10 cellular contexts compared by ENCODE assay signal in the genomic region with DNA sequence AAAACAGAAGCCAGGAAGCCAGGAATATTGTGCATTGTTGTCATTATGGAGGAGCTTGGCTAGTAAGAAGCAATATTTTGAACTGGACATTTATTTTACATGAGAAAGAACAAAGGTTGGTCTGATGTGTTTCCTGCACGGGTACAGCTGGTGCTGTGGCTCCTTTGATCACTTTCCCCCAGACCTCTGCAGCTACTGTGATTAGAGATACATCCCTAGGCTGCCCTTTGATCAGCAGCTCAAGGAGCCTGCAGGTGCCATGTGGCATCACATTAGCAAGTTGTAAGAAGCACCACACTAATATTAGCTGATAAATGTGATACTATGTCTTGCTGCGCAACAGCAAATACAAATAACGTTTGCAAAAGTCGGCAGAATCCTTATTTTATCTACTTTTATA. TPM values are rescaled to one million over a fixed set of nuclear protein-coding genes. Genes with fewer than 3 reads are reported as not detected.
DNase-seq lines count a peak whose midpoint lies in the region; ATAC-seq and TF ChIP-seq lines count a peak whose summit lies in the region.
"Had no signal": no experiment of that assay in that cellular context is flagged by ENCODE, and none has a peak within 500 bp of the region (broad histone marks: within the 10 kb centered on the region; RNA-seq: fewer than 3 reads in every experiment).

No MANE protein-coding gene starts in this region.

- H3K27ac ChIP-seq in GM23248 (no peak overlapping the region), gastroesophageal sphincter (peak overlapping the region in 3 of 4 donors; percentile 50 to 95 (median 90))

- peak overlapping the region; percentile 90 for H3K4me3 ChIP-seq in GM23248
- H3K4me3 ChIP-seq in gastroesophageal sphincter: peak overlapping the region; percentile 67 to 83
- peak overlapping the region; percentile 99 for H3K4me3 ChIP-seq in retinal pigment epithelial cell (ENCODE audit: low read length)

- H3K9me3 ChIP-seq in GM23248 (ENCODE audit: low read depth) (no peaks in the 10 kb centered on the region), gastroesophageal sphincter (no peaks in the 10 kb centered on the region)
- H3K9me3 ChIP-seq: tibial nerve had no signal

- TF ChIP-seq EP300 in gastroesophageal sphincter (IDR thresholded peaks at IDR 0.05): no peak

- POLR2A ChIA-PET in WTC11 (lab: Charles Lee): no interaction called here

- no peaks in the 10 kb centered on the region for H3K9me3 Mint-ChIP-seq in WTC11

- WGBS in GM23248 (ENCODE audit: low coverage in 1 of 2, low lambda C conversion rate in 2 of 2, missing lambda C conversion rate in 2 of 2), 2 experiments: 62 to 63% methylated on average over 4 of the region's 4 CpGs
- 44 to 46% methylated on average over 4 of the region's 4 CpGs for WGBS in gastroesophageal sphincter (ENCODE audit: low coverage in 1 of 2), 2 donors

- DNase-seq in GM23248 (no peak), WTC11 (ENCODE audit: low spot score) (no peak), retinal pigment epithelial cell (ENCODE audit: low read depth) (no peak), KBM-7 (no peak), NCI-H2107 (lab: John Stamatoyannopoulos, UW) (no peak), NCI-H1436 treated with DMSO at 0.1 percent for 48 hours (lab: John Stamatoyannopoulos, UW) (no peak)
- DNase-seq in activated effector memory CD4-positive, alpha-beta T cell treated with Interleukin-2 at 50 U/mL for 16 hours: no peak
- DNase-seq: NCI-H187 treated with DMSO at 0.1 percent for 48 hours had no signal

- no peak for TF ChIP-seq POLR2A in gastroesophageal sphincter (IDR thresholded peaks at IDR 0.05)

- 0 out of 2 replicates have a peak overlapping the region, but pooled peaks have one; percentile 7 for H3K4me3 Mint-ChIP-seq in WTC11

- peaks cover 22% of the 10 kb centered on the region for H3K27me3 Mint-ChIP-seq in WTC11 (ENCODE audit: low read depth)

- no peaks in the 10 kb centered on the region for H3K36me3 Mint-ChIP-seq in WTC11

- H3K36me3 ChIP-seq in GM23248 (ENCODE audit: low read depth) (no peaks in the 10 kb centered on the region), gastroesophageal sphincter (no peaks in the 10 kb centered on the region)
- H3K36me3 ChIP-seq: tibial nerve had no signal

- in situ Hi-C loops in GM23248 (cut with MboI) (loop anchor here (10.0 to 25.0 kb wide), 3 partner anchors 282 to 1007 kb away; partner anchors contain the start of gene CTSO), KBM-7 (cut with MboI; ENCODE audit: low pct_unique_long_range_greater_than_20kb, low sequenced_read_pairs) (no loop called here)

- no peak overlapping the region for H3K27ac Mint-ChIP-seq in WTC11

- H3F3A ChIP-seq in GM23248 (ENCODE audit: insufficient read depth): peaks cover 22% of the 10 kb centered on the region; the same call in 1 of the 2 replicates

- no peak for TF ChIP-seq CTCF in WTC11 (IDR thresholded peaks at IDR 0.05)
- TF ChIP-seq CTCF in gastroesophageal sphincter (IDR thresholded peaks at IDR 0.05): no peak
- TF ChIP-seq CTCF in retinal pigment epithelial cell (conservative IDR thresholded peaks at IDR 0.05; ENCODE audit: low read depth, low read length): no peak

- peaks cover 67% of the 10 kb centered on the region for H3K79me2 ChIP-seq in GM23248 (ENCODE audit: insufficient read depth)

- H2AFZ ChIP-seq in GM23248: no peak overlapping the region

- CTCF ChIA-PET in WTC11 (lab: Charles Lee): interaction anchor here (1.0 to 2.6 kb wide), 10 partner anchors 11 to 494 kb away, joined by 3 to 10 read pairs (median 5); partner anchors contain the start of gene GLRB

- H3K27me3 ChIP-seq in GM23248 (replicated peaks; ENCODE audit: insufficient read depth): no peaks in the 10 kb centered on the region
- H3K27me3 ChIP-seq in gastroesophageal sphincter: no peaks in the 10 kb centered on the region
- H3K27me3 ChIP-seq: tibial nerve had no signal

- H3K4me1 Mint-ChIP-seq in WTC11: peaks cover 33% of the 10 kb centered on the region

- H3K9ac ChIP-seq in GM23248: peak overlapping the region; percentile 80

- ATAC-seq in WTC11 (no peak), gastroesophageal sphincter (no peak)

- H3K4me1 ChIP-seq in GM23248 (ENCODE audit: insufficient read depth): peaks cover 30% of the 10 kb centered on the region
- peaks cover 0 to 53% (median 3%) of the 10 kb centered on the region in 3 donors for H3K4me1 ChIP-seq in gastroesophageal sphincter

- H3K4me2 ChIP-seq in GM23248 (ENCODE audit: unreplicated experiment): peak overlapping the region; percentile 98

- no peaks in the 10 kb centered on the region; the same call in 1 of the 2 replicates for H3K9me2 ChIP-seq in GM23248 (ENCODE audit: insufficient read depth)

- H4K20me1 ChIP-seq in GM23248 (ENCODE audit: insufficient read depth): no peaks in the 10 kb centered on the region

TF ChIP-seq in WTC11, 78 proteins besides CTCF, POLR2A, EP300 and RAD21 (continues in another document):
- TF ChIP-seq, protein P1, sequence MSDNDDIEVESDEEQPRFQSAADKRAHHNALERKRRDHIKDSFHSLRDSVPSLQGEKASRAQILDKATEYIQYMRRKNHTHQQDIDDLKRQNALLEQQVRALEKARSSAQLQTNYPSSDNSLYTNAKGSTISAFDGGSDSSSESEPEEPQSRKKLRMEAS (CRISPR knock-in tag; IDR thresholded peaks at IDR 0.05): no peak
- no peak for TF ChIP-seq ZNF671 (CRISPR knock-in tag; IDR thresholded peaks at IDR 0.05)
- TF ChIP-seq ATF6 (CRISPR knock-in tag; IDR thresholded peaks at IDR 0.05): no peak
- TF ChIP-seq GRHL2 (CRISPR knock-in tag; IDR thresholded peaks at IDR 0.05; ENCODE audit: insufficient replicate concordance, severe bottlenecking): no peak
- TF ChIP-seq IRF2 (CRISPR knock-in tag; IDR thresholded peaks at IDR 0.05; ENCODE audit: borderline replicate concordance, low read depth): no peak
- TF ChIP-seq, protein P2, sequence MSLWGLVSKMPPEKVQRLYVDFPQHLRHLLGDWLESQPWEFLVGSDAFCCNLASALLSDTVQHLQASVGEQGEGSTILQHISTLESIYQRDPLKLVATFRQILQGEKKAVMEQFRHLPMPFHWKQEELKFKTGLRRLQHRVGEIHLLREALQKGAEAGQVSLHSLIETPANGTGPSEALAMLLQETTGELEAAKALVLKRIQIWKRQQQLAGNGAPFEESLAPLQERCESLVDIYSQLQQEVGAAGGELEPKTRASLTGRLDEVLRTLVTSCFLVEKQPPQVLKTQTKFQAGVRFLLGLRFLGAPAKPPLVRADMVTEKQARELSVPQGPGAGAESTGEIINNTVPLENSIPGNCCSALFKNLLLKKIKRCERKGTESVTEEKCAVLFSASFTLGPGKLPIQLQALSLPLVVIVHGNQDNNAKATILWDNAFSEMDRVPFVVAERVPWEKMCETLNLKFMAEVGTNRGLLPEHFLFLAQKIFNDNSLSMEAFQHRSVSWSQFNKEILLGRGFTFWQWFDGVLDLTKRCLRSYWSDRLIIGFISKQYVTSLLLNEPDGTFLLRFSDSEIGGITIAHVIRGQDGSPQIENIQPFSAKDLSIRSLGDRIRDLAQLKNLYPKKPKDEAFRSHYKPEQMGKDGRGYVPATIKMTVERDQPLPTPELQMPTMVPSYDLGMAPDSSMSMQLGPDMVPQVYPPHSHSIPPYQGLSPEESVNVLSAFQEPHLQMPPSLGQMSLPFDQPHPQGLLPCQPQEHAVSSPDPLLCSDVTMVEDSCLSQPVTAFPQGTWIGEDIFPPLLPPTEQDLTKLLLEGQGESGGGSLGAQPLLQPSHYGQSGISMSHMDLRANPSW (CRISPR knock-in tag; conservative IDR thresholded peaks at IDR 0.05; ENCODE audit: low read depth): no peak
- TF ChIP-seq, protein P3, sequence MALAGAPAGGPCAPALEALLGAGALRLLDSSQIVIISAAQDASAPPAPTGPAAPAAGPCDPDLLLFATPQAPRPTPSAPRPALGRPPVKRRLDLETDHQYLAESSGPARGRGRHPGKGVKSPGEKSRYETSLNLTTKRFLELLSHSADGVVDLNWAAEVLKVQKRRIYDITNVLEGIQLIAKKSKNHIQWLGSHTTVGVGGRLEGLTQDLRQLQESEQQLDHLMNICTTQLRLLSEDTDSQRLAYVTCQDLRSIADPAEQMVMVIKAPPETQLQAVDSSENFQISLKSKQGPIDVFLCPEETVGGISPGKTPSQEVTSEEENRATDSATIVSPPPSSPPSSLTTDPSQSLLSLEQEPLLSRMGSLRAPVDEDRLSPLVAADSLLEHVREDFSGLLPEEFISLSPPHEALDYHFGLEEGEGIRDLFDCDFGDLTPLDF (CRISPR knock-in tag; IDR thresholded peaks at IDR 0.05): no peak
- TF ChIP-seq MXD4 (CRISPR knock-in tag; IDR thresholded peaks at IDR 0.05; ENCODE audit: borderline replicate concordance): no peak
- no peak for TF ChIP-seq USF1 (CRISPR knock-in tag; IDR thresholded peaks at IDR 0.05)
- no peak for TF ChIP-seq CREB1 (CRISPR knock-in tag; IDR thresholded peaks at IDR 0.05)
- TF ChIP-seq GTF2I (CRISPR knock-in tag; conservative IDR thresholded peaks at IDR 0.05): no peak

RNA-seq across cellular contexts. Expression of gene PDGFC, which starts 2.5 kb away (rescaled TPM):
- 64.4 and 84.0 TPM in 2 replicates for total RNA-seq in GM23248 (2014; rRNA removed; shearing (Covaris generic))
- polyA plus RNA-seq in GM23248 (2016; fragmentation: Nextera tagmentation; extraction: Ambion mirVana): 26.5 and 29.0 TPM in 2 replicates
- total RNA-seq in WTC11 (2021) (3.1 to 5.3 TPM (median 3.5 TPM) in 3 replicates), gastroesophageal sphincter (10 to 100 TPM; 28.0 to 43.9 (median 34.8) TPM)
